ENCODE assay signal across 1 cellular context in the genomic region with DNA sequence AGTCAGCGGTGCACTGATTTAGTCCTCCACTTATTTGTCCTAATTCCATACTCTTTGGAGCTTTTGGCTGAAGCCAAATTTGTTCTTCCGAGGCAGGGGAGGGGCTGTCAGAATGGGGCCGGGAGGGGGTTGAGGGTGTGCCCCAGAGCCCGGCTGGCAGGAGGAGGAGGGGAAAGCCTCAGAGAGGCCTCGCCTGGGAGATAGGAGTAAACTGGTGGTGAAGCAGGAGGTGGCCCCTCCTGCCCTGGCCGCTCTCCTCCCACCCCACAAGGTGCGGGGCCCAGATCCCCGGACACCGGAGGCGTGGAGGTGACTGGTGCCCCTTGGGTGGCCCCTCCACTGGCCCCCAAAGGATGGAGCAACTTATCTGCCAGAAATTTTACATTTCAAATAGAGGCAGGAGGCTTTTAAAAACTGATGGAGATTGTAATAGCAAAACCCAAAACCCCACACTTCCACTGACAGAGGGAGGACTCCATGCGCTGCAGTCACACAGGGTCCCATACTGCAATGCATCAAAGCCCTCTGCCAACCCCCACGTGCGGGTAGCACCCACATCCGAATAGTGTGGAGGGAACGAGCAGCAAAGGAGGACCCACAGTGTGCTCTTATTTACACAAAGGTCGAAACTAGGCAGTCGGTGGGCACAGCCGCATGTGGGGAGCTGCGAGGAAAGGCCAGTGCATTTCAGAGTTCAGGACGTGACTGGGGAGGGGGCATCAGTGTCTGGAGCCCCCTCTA.
TF ChIP-seq lines count a peak whose summit lies in the region.

No MANE protein-coding gene starts in this region.

TF ChIP-seq in GM23338, 12 proteins besides CTCF, POLR2A, EP300 and RAD21 (continued from another document):
- TF ChIP-seq, protein P1, sequence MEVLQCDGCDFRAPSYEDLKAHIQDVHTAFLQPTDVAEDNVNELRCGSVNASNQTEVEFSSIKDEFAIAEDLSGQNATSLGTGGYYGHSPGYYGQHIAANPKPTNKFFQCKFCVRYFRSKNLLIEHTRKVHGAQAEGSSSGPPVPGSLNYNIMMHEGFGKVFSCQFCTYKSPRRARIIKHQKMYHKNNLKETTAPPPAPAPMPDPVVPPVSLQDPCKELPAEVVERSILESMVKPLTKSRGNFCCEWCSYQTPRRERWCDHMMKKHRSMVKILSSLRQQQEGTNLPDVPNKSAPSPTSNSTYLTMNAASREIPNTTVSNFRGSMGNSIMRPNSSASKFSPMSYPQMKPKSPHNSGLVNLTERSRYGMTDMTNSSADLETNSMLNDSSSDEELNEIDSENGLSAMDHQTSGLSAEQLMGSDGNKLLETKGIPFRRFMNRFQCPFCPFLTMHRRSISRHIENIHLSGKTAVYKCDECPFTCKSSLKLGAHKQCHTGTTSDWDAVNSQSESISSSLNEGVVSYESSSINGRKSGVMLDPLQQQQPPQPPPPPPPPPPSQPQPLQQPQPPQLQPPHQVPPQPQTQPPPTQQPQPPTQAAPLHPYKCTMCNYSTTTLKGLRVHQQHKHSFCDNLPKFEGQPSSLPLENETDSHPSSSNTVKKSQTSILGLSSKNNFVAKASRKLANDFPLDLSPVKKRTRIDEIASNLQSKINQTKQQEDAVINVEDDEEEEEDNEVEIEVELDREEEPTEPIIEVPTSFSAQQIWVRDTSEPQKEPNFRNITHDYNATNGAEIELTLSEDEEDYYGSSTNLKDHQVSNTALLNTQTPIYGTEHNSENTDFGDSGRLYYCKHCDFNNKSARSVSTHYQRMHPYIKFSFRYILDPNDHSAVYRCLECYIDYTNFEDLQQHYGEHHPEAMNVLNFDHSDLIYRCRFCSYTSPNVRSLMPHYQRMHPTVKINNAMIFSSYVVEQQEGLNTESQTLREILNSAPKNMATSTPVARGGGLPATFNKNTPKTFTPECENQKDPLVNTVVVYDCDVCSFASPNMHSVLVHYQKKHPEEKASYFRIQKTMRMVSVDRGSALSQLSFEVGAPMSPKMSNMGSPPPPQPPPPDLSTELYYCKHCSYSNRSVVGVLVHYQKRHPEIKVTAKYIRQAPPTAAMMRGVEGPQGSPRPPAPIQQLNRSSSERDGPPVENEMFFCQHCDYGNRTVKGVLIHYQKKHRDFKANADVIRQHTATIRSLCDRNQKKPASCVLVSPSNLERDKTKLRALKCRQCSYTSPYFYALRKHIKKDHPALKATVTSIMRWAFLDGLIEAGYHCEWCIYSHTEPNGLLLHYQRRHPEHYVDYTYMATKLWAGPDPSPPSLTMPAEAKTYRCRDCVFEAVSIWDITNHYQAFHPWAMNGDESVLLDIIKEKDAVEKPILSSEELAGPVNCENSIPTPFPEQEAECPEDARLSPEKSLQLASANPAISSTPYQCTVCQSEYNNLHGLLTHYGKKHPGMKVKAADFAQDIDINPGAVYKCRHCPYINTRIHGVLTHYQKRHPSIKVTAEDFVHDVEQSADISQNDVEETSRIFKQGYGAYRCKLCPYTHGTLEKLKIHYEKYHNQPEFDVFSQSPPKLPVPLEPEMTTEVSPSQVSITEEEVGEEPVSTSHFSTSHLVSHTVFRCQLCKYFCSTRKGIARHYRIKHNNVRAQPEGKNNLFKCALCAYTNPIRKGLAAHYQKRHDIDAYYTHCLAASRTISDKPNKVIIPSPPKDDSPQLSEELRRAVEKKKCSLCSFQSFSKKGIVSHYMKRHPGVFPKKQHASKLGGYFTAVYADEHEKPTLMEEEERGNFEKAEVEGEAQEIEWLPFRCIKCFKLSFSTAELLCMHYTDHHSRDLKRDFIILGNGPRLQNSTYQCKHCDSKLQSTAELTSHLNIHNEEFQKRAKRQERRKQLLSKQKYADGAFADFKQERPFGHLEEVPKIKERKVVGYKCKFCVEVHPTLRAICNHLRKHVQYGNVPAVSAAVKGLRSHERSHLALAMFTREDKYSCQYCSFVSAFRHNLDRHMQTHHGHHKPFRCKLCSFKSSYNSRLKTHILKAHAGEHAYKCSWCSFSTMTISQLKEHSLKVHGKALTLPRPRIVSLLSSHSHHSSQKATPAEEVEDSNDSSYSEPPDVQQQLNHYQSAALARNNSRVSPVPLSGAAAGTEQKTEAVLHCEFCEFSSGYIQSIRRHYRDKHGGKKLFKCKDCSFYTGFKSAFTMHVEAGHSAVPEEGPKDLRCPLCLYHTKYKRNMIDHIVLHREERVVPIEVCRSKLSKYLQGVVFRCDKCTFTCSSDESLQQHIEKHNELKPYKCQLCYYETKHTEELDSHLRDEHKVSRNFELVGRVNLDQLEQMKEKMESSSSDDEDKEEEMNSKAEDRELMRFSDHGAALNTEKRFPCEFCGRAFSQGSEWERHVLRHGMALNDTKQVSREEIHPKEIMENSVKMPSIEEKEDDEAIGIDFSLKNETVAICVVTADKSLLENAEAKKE (CRISPR knock-in tag; IDR thresholded peaks at IDR 0.05) = no peak
TF ChIP-seq in GM23338: peak in this region for 0.
